In the genomic region with DNA sequence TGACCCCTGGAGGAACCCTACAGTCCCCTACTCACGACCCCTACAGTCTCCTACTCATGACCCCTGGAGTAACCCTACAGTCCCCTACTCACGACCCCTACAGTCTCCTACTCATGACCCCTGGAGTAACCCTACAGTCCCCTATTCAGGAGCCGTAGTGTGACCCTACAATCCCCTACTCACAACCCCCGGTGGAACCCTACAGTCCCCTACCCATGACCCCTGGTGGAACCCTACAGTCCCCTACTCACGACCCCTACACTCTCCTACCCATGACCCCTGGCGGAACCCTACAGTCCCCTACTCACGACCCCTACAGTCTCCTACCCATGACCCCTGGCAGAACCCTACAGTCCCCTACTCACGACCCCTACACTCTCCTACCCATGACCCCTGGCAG, we compare ENCODE assay signal across 5 cellular contexts. TPM values are rescaled to one million over a fixed set of nuclear protein-coding genes. Genes with fewer than 3 reads are reported as not detected.
"Had no signal": no experiment of that assay in that cellular context is flagged by ENCODE, and none has a peak within 500 bp of the region (broad histone marks: within the 10 kb centered on the region; RNA-seq: fewer than 3 reads in every experiment).

No MANE protein-coding gene starts in this region.

RNA-seq across cellular contexts. Expression of gene CSF2RA, which starts 29.0 kb away (rescaled TPM):
- total RNA-seq: HepG2, HT-29, IMR-90, K562 had no signal
- polyA plus RNA-seq: HepG2, IMR-90, K562 had no signal

RNA-seq across cellular contexts. Expression of gene IL3RA, which starts 39.0 kb away (rescaled TPM):
- total RNA-seq: HepG2, HT-29, HT1080, IMR-90, K562 had no signal
- polyA plus RNA-seq: HepG2, IMR-90, K562 had no signal
